In the genomic region with DNA sequence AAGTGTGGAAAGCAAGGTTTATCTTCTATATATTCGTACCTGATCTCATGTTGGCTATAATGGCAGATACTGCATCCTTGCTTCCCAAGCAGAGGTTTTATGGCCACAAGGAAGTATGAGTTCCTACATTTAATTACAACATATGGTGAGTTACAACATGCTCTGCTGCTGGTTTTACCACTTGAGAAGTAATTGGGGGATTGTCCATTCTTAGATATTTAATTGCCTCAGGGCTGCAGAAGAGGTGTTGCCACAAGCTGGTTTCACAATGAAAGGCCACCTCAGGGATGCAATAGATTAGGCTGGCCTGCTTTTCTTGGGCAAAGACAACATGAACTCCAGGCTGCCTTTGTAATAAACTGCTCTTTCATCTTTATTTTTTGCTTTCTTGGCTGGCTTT, we compare ENCODE assay signal across 1 cellular context.
TF ChIP-seq lines count a peak whose summit lies in the region.

No MANE protein-coding gene starts in this region.

TF ChIP-seq in K562, 482 proteins besides CTCF, POLR2A, EP300 and RAD21 (continued from another document):
- TF ChIP-seq, protein P1, sequence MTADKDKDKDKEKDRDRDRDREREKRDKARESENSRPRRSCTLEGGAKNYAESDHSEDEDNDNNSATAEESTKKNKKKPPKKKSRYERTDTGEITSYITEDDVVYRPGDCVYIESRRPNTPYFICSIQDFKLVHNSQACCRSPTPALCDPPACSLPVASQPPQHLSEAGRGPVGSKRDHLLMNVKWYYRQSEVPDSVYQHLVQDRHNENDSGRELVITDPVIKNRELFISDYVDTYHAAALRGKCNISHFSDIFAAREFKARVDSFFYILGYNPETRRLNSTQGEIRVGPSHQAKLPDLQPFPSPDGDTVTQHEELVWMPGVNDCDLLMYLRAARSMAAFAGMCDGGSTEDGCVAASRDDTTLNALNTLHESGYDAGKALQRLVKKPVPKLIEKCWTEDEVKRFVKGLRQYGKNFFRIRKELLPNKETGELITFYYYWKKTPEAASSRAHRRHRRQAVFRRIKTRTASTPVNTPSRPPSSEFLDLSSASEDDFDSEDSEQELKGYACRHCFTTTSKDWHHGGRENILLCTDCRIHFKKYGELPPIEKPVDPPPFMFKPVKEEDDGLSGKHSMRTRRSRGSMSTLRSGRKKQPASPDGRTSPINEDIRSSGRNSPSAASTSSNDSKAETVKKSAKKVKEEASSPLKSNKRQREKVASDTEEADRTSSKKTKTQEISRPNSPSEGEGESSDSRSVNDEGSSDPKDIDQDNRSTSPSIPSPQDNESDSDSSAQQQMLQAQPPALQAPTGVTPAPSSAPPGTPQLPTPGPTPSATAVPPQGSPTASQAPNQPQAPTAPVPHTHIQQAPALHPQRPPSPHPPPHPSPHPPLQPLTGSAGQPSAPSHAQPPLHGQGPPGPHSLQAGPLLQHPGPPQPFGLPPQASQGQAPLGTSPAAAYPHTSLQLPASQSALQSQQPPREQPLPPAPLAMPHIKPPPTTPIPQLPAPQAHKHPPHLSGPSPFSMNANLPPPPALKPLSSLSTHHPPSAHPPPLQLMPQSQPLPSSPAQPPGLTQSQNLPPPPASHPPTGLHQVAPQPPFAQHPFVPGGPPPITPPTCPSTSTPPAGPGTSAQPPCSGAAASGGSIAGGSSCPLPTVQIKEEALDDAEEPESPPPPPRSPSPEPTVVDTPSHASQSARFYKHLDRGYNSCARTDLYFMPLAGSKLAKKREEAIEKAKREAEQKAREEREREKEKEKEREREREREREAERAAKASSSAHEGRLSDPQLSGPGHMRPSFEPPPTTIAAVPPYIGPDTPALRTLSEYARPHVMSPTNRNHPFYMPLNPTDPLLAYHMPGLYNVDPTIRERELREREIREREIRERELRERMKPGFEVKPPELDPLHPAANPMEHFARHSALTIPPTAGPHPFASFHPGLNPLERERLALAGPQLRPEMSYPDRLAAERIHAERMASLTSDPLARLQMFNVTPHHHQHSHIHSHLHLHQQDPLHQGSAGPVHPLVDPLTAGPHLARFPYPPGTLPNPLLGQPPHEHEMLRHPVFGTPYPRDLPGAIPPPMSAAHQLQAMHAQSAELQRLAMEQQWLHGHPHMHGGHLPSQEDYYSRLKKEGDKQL (CRISPR knock-in tag; IDR thresholded peaks at IDR 0.05; ENCODE audit: borderline replicate concordance), result no peak
- TF ChIP-seq, protein P2, sequence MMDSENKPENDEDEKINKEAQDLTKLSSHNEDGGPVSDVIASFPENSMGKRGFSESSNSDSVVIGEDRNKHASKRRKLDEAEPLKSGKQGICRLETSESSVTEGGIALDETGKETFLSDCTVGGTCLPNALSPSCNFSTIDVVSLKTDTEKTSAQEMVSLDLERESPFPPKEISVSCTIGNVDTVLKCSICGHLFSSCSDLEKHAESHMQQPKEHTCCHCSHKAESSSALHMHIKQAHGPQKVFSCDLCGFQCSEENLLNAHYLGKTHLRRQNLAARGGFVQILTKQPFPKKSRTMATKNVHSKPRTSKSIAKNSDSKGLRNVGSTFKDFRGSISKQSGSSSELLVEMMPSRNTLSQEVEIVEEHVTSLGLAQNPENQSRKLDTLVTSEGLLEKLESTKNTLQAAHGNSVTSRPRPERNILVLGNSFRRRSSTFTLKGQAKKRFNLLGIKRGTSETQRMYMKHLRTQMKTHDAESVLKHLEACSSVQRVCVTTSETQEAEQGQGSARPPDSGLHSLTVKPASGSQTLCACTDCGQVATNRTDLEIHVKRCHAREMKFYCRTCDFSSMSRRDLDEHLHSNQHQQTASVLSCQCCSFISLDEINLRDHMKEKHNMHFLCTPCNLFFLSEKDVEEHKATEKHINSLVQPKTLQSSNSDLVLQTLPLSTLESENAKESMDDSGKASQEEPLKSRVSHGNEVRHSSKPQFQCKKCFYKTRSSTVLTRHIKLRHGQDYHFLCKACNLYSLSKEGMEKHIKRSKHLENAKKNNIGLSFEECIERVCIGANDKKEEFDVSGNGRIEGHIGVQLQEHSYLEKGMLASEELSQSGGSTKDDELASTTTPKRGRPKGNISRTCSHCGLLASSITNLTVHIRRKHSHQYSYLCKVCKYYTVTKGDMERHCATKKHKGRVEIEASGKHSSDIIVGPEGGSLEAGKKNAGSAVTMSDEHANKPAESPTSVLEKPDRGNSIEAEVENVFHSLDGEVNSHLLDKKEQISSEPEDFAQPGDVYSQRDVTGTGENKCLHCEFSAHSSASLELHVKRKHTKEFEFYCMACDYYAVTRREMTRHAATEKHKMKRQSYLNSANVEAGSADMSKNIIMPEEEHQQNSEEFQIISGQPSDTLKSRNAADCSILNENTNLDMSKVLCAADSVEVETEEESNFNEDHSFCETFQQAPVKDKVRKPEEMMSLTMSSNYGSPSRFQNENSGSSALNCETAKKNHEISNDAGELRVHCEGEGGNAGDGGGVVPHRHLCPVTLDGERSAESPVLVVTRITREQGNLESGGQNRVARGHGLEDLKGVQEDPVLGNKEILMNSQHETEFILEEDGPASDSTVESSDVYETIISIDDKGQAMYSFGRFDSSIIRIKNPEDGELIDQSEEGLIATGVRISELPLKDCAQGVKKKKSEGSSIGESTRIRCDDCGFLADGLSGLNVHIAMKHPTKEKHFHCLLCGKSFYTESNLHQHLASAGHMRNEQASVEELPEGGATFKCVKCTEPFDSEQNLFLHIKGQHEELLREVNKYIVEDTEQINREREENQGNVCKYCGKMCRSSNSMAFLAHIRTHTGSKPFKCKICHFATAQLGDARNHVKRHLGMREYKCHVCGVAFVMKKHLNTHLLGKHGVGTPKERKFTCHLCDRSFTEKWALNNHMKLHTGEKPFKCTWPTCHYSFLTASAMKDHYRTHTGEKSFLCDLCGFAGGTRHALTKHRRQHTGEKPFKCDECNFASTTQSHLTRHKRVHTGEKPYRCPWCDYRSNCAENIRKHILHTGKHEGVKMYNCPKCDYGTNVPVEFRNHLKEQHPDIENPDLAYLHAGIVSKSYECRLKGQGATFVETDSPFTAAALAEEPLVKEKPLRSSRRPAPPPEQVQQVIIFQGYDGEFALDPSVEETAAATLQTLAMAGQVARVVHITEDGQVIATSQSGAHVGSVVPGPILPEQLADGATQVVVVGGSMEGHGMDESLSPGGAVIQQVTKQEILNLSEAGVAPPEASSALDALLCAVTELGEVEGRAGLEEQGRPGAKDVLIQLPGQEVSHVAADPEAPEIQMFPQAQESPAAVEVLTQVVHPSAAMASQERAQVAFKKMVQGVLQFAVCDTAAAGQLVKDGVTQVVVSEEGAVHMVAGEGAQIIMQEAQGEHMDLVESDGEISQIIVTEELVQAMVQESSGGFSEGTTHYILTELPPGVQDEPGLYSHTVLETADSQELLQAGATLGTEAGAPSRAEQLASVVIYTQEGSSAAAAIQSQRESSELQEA (IDR thresholded peaks at IDR 0.05; ENCODE audit: low read depth), result no peak
- no peak for TF ChIP-seq RHOXF2B (CRISPR knock-in tag; conservative IDR thresholded peaks at IDR 0.05)
